In the genomic region with DNA sequence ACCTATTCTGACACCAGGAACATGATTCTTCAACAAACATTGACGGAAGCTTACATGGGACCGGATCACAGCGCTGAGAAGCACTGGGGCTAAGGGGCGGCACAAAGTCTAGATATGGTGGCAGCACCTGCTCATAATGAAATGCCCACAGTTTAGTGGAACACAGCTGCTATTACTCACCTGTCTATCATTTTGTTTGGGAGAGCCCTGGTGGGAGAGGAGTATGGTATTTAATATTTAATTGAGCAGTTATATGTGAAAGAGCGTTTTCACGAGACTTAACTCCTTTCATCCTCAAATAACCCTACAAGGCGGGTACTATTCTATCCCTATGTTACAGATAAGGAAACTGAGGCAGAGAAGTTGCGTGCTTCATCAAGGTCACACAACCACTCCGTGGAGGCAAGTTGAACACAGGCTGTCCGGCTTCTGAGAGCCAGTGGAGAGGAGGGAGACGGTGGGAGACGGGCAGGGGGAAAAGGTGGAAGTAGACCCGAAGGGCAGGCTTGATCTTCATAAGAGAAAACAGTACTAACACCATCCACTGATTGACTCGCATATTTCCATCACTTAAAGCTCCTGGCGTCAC, we compare ENCODE assay signal across 8 cellular contexts. TPM values are rescaled to one million over a fixed set of nuclear protein-coding genes. Genes with fewer than 3 reads are reported as not detected.
DNase-seq lines count a peak whose midpoint lies in the region; ATAC-seq and TF ChIP-seq lines count a peak whose summit lies in the region.

No MANE protein-coding gene starts in this region.

- H3K4me3 ChIP-seq in AG09309 (ENCODE audit: control insufficient read depth, low read depth, low read length) (peak overlapping the region; percentile 70), iPS-18a (ENCODE audit: low read length) (peak overlapping the region; percentile 99), stomach (peak overlapping the region; percentile 67 to 89 (median 78))

- H3K9me3 ChIP-seq in iPS-18a (ENCODE audit: control insufficient read depth, low read depth, low read length) (no peaks in the 10 kb centered on the region), stomach (no peaks in the 10 kb centered on the region)

- no peaks in the 10 kb centered on the region for H3K9me3 Mint-ChIP-seq in activated T-helper 2 cell treated with anti-CD3 and anti-CD28 coated beads, Interferon-gamma antibody, Interleukin-2, Interleukin-4, amounts not matched to agents 10 μg/mL and 5 μg/mL and 100 μg/mL, durations not matched to agents 14 hours and 24 hours and 36 hours

- H3K27ac Mint-ChIP-seq in activated T-helper 2 cell treated with anti-CD3 and anti-CD28 coated beads, Interferon-gamma antibody, Interleukin-2, Interleukin-4, amounts not matched to agents 10 μg/mL and 5 μg/mL and 100 μg/mL, durations not matched to agents 14 hours and 24 hours and 36 hours: peak overlapping the region; percentile 99

- H3K4me1 ChIP-seq in iPS-18a (ENCODE audit: control insufficient read depth, low read depth, low read length) (peaks cover 19% of the 10 kb centered on the region), stomach (peaks cover 7 to 45% (median 37%) of the 10 kb centered on the region in 4 donors)

- H3K27ac ChIP-seq in iPS-18a (ENCODE audit: low read length) (no peak overlapping the region), stomach (peak overlapping the region; percentile 88 to 96 (median 90))

- ATAC-seq in GM19324 (IDR thresholded peaks at IDR 0.05; ENCODE audit: low FRiP score, unreplicated experiment) (peak; percentile 26), HG03342 (IDR thresholded peaks at IDR 0.05; ENCODE audit: unreplicated experiment) (peak; percentile 28)

- 49 to 54% (median 51%) methylated on average over 15 of the region's 15 CpGs for WGBS in stomach, 5 donors

- H3K9ac ChIP-seq in iPS-18a (ENCODE audit: low read length): peak overlapping the region; percentile 94

- DNase-seq in AG09309 (ENCODE audit: low read depth): no peak
- DNase-seq in activated T-helper 2 cell treated with anti-CD3 and anti-CD28 coated beads, Interferon-gamma antibody, Interleukin-2, Interleukin-4, amounts not matched to agents 10 μg/mL and 5 μg/mL and 100 μg/mL, durations not matched to agents 14 hours and 24 hours and 36 hours (ENCODE audit: low spot score): no peak
- DNase-seq in stomach: no peak
- no peak for DNase-seq in 8988T
- DNase-seq in stimulated activated CD4-positive, alpha-beta T cell treated with anti-CD3 and anti-CD28 coated beads, Interleukin-12 subunit alpha, Interleukin-12 subunit beta, amount 100 ng/mL, for 4 hours: no peak

- no peak for TF ChIP-seq POLR2A in stomach (IDR thresholded peaks at IDR 0.05)

- peaks cover 26% of the 10 kb centered on the region for H3K36me3 Mint-ChIP-seq in activated T-helper 2 cell treated with anti-CD3 and anti-CD28 coated beads, Interferon-gamma antibody, Interleukin-2, Interleukin-4, amounts not matched to agents 10 μg/mL and 5 μg/mL and 100 μg/mL, durations not matched to agents 14 hours and 24 hours and 36 hours (ENCODE audit: low read depth)

- H3K27me3 Mint-ChIP-seq in activated T-helper 2 cell treated with anti-CD3 and anti-CD28 coated beads, Interferon-gamma antibody, Interleukin-2, Interleukin-4, amounts not matched to agents 10 μg/mL and 5 μg/mL and 100 μg/mL, durations not matched to agents 14 hours and 24 hours and 36 hours (ENCODE audit: low read depth): no peaks in the 10 kb centered on the region

- H3K36me3 ChIP-seq in iPS-18a (ENCODE audit: control insufficient read depth, low read depth, low read length) (peaks cover 14% of the 10 kb centered on the region), stomach (peaks cover 0 to 18% (median 13%) of the 10 kb centered on the region in 4 donors)

- H3K4me3 Mint-ChIP-seq in activated T-helper 2 cell treated with anti-CD3 and anti-CD28 coated beads, Interferon-gamma antibody, Interleukin-2, Interleukin-4, amounts not matched to agents 10 μg/mL and 5 μg/mL and 100 μg/mL, durations not matched to agents 14 hours and 24 hours and 36 hours (ENCODE audit: low read depth): peak overlapping the region; percentile 97

- H3K4me1 Mint-ChIP-seq in activated T-helper 2 cell treated with anti-CD3 and anti-CD28 coated beads, Interferon-gamma antibody, Interleukin-2, Interleukin-4, amounts not matched to agents 10 μg/mL and 5 μg/mL and 100 μg/mL, durations not matched to agents 14 hours and 24 hours and 36 hours (ENCODE audit: low read depth): peaks cover 30% of the 10 kb centered on the region

- intact Hi-C loops in activated T-helper 2 cell treated with anti-CD3 and anti-CD28 coated beads, Interferon-gamma antibody, Interleukin-2, Interleukin-4, amounts not matched to agents 10 μg/mL and 5 μg/mL and 100 μg/mL, durations not matched to agents 14 hours and 24 hours and 36 hours (cut with micrococcal nuclease): loop anchor here (1.0 to 5.0 kb wide), 5 partner anchors 67 to 190 kb away; partner anchors contain the start of genes EGLN1 and EXOC8
- intact Hi-C loops in stomach (cut with DNase I; ENCODE audit: low total_unique reads): no loop called here

- TF ChIP-seq CTCF in AG09309 (IDR thresholded peaks at IDR 0.05; ENCODE audit: control insufficient read depth, insufficient read depth, low read depth, low read length, missing control alignments) (no peak), stomach (IDR thresholded peaks at IDR 0.05) (no peak)

- no peaks in the 10 kb centered on the region for H3K27me3 ChIP-seq in iPS-18a (ENCODE audit: control insufficient read depth, insufficient read depth, low read length)
- no peaks in the 10 kb centered on the region for H3K27me3 ChIP-seq in stomach

- no peak for TF ChIP-seq EP300 in stomach (IDR thresholded peaks at IDR 0.05)

RNA-seq across cellular contexts. Expression of gene TSNAX, which starts 0.8 kb away (rescaled TPM):
- total RNA-seq in activated T-helper 2 cell treated with anti-CD3 and anti-CD28 coated beads, Interferon-gamma antibody, Interleukin-2, Interleukin-4, amounts not matched to agents 10 μg/mL and 5 μg/mL and 100 μg/mL, durations not matched to agents 14 hours and 24 hours and 36 hours: 43.9 and 44.4 TPM in 2 replicates
- 10 to 100 TPM; 12.7 to 63.4 (median 30.9) TPM for total RNA-seq in stomach
- 10 to 100 TPM; 10.2 to 18.3 (median 16.6) TPM for polyA plus RNA-seq in stomach
